In the genomic region with DNA sequence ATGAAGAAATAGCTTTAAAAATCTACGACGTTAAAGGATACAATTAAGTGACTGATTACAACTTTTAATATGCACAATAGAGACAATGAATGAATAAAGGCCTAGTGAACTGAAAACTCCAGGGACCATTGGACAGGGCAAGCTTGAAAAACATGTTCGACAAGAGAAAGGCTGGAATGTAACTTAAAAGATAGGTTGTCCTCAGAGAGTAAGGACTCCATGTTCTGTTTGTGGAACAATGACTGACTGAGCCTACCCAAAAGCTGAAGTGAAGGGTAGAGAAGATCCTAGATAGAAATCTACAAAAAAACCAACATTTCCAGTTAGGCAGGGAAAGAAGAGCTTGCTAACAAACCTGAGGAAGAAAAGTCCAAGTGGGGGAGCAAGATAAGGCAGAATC, we compare ENCODE assay signal across 20 cellular contexts.
DNase-seq lines count a peak whose midpoint lies in the region; ATAC-seq and TF ChIP-seq lines count a peak whose summit lies in the region.
"Had no signal": no experiment of that assay in that cellular context is flagged by ENCODE, and none has a peak within 500 bp of the region (broad histone marks: within the 10 kb centered on the region; RNA-seq: fewer than 3 reads in every experiment).

No MANE protein-coding gene starts in this region.

- no peak for TF ChIP-seq EP300 in Ishikawa (IDR thresholded peaks at IDR 0.05; ENCODE audit: borderline replicate concordance)

- peak; percentile 4 for DNase-seq in epithelial cell of esophagus (ENCODE audit: low read depth)
- peak in 1 of 2 donors; percentile 71 for DNase-seq in trophoblast cell
- DNase-seq in hepatic stellate cell (ENCODE audit: low spot score): no peak
- DNase-seq: 8988T; ACHN; AML-193; BE2C; Calu3; CD4-positive, alpha-beta memory T cell; COR-L47; DMS53; DMS79 treated with DMSO at 0.1 percent for 48 hours; GM23248; H7; HCEC 1CT had no signal

- no peak overlapping the region for H3K14ac ChIP-seq in trophoblast cell (ENCODE audit: low read length)

- H3K4me3 ChIP-seq in epithelial cell of esophagus (ENCODE audit: low read length) (no peak overlapping the region), trophoblast cell (ENCODE audit: low read depth, low read length) (no peak overlapping the region)
- H3K4me3 ChIP-seq: A549; BLaER1 treated with 17β-estradiol and CSF1 and Interleukin-3, amounts not matched to agents 10 nM and 100 nM; GM23248 had no signal

- H3K4me1 ChIP-seq in trophoblast cell (ENCODE audit: control insufficient read depth in 1 of 2, insufficient read depth in 2 of 2, low read length in 2 of 2): peaks cover 2% of the 10 kb centered on the region in 2 experiments
- H3K4me1 ChIP-seq: A549; BLaER1 treated with 17β-estradiol and CSF1 and Interleukin-3, amounts not matched to agents 10 nM and 100 nM had no signal

- H3K4me2 ChIP-seq in trophoblast cell (ENCODE audit: low read length): no peak overlapping the region
- H3K4me2 ChIP-seq: A549; BLaER1 treated with 17β-estradiol and CSF1 and Interleukin-3, amounts not matched to agents 10 nM and 100 nM had no signal

- TF ChIP-seq RAD21 in Ishikawa (IDR thresholded peaks at IDR 0.05; ENCODE audit: low read depth): no peak

- no peaks in the 10 kb centered on the region for H3K79me1 ChIP-seq in trophoblast cell (ENCODE audit: low read length)

- no peak overlapping the region for H2AK5ac ChIP-seq in trophoblast cell (ENCODE audit: low read length)

- H4K91ac ChIP-seq in trophoblast cell (ENCODE audit: low read depth, low read length): no peak overlapping the region

- no peak overlapping the region for H3K9ac ChIP-seq in trophoblast cell (ENCODE audit: low read length)
- H3K9ac ChIP-seq: BLaER1 treated with 17β-estradiol and CSF1 and Interleukin-3, amounts not matched to agents 10 nM and 100 nM; GM23248 had no signal

- no peak overlapping the region for H4K8ac ChIP-seq in trophoblast cell (ENCODE audit: low read depth, low read length)

- no peak overlapping the region for H2BK12ac ChIP-seq in trophoblast cell (ENCODE audit: low read length)

- no peaks in the 10 kb centered on the region for H3K9me3 ChIP-seq in trophoblast cell (ENCODE audit: insufficient read depth, low read depth, low read length)
- H3K9me3 ChIP-seq: A549, BE2C had no signal

- H3K27ac ChIP-seq in trophoblast cell (ENCODE audit: low read depth, low read length): no peak overlapping the region
- H3K27ac ChIP-seq: A549; BLaER1 treated with 17β-estradiol and CSF1 and Interleukin-3, amounts not matched to agents 10 nM and 100 nM; GM23248 had no signal

- ATAC-seq in HG03565 (IDR thresholded peaks at IDR 0.05; ENCODE audit: unreplicated experiment) (no peak), GM21717 (IDR thresholded peaks at IDR 0.05; ENCODE audit: unreplicated experiment) (no peak)
- ATAC-seq: A549 had no signal

- TF ChIP-seq CTCF in epithelial cell of esophagus (IDR thresholded peaks at IDR 0.05; ENCODE audit: insufficient read depth, low read depth, low read length, missing control alignments): no peak

- no peaks in the 10 kb centered on the region for H3K27me3 ChIP-seq in trophoblast cell (ENCODE audit: insufficient read depth, low read length)
- H3K27me3 ChIP-seq: BE2C; BLaER1 treated with 17β-estradiol and CSF1 and Interleukin-3, amounts not matched to agents 10 nM and 100 nM had no signal

- no peak overlapping the region for H3K18ac ChIP-seq in trophoblast cell (ENCODE audit: low read length)

- H3K23ac ChIP-seq in trophoblast cell (ENCODE audit: low read length): no peak overlapping the region

- no peak overlapping the region for H4K12ac ChIP-seq in trophoblast cell (ENCODE audit: low read depth, low read length)

- H3K4ac ChIP-seq in trophoblast cell (ENCODE audit: low read depth, low read length): no peak overlapping the region

- no peaks in the 10 kb centered on the region for H3K79me2 ChIP-seq in trophoblast cell (ENCODE audit: control insufficient read depth, insufficient read depth, low read length, poor library complexity)

- no peak overlapping the region for H2AFZ ChIP-seq in trophoblast cell (ENCODE audit: insufficient read depth, low read length, poor library complexity)
- H2AFZ ChIP-seq: GM23248 had no signal

- H2BK120ac ChIP-seq in trophoblast cell (ENCODE audit: insufficient read depth, low read length, poor library complexity): peak overlapping the region; percentile 80

- no peak overlapping the region for H2BK5ac ChIP-seq in trophoblast cell (ENCODE audit: low read depth, low read length, poor library complexity)

- no peaks in the 10 kb centered on the region for H3K36me3 ChIP-seq in trophoblast cell (ENCODE audit: control insufficient read depth in 1 of 2, insufficient read depth in 2 of 2, low read length in 2 of 2)
- H3K36me3 ChIP-seq: BE2C; BLaER1 treated with 17β-estradiol and CSF1 and Interleukin-3, amounts not matched to agents 10 nM and 100 nM had no signal

- no CpG with 5 or more reads among the region's 3 CpGs for WGBS in trophoblast cell (ENCODE audit: extremely low coverage, insufficient coverage, insufficient read length)

TF ChIP-seq in Ishikawa, 13 proteins besides CTCF, POLR2A, EP300 and RAD21:
- no peak for TF ChIP-seq EGR1 (IDR thresholded peaks at IDR 0.05)
- TF ChIP-seq TEAD4 (IDR thresholded peaks at IDR 0.05): peak; percentile 54; the same call in 1 of the 2 replicates
- TF ChIP-seq, protein P1, sequence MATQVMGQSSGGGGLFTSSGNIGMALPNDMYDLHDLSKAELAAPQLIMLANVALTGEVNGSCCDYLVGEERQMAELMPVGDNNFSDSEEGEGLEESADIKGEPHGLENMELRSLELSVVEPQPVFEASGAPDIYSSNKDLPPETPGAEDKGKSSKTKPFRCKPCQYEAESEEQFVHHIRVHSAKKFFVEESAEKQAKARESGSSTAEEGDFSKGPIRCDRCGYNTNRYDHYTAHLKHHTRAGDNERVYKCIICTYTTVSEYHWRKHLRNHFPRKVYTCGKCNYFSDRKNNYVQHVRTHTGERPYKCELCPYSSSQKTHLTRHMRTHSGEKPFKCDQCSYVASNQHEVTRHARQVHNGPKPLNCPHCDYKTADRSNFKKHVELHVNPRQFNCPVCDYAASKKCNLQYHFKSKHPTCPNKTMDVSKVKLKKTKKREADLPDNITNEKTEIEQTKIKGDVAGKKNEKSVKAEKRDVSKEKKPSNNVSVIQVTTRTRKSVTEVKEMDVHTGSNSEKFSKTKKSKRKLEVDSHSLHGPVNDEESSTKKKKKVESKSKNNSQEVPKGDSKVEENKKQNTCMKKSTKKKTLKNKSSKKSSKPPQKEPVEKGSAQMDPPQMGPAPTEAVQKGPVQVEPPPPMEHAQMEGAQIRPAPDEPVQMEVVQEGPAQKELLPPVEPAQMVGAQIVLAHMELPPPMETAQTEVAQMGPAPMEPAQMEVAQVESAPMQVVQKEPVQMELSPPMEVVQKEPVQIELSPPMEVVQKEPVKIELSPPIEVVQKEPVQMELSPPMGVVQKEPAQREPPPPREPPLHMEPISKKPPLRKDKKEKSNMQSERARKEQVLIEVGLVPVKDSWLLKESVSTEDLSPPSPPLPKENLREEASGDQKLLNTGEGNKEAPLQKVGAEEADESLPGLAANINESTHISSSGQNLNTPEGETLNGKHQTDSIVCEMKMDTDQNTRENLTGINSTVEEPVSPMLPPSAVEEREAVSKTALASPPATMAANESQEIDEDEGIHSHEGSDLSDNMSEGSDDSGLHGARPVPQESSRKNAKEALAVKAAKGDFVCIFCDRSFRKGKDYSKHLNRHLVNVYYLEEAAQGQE (IDR thresholded peaks at IDR 0.05; ENCODE audit: low read depth): no peak
